1 cellular context compared by ENCODE assay signal in the genomic region with DNA sequence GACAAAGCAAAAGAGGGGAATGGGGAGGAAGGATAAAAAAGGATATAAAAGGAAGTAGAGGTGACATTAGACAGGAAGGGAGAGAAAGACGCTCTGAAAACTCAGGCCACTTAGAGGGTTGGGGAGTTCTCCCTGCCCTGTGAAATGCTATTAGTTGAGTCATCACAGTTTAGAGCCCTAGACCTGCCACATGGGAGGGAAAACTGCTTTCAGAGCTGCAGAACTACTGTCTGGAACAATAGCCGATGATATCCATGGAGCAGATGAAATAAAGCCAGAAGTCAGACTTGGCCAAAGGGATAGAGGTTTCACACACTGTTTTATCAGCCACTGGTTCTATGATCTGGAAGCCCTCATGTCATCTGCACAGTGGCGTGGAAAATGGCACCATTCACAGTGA.
TF ChIP-seq lines count a peak whose summit lies in the region.

No MANE protein-coding gene starts in this region.

TF ChIP-seq in SK-N-SH treated with all-trans-retinoic acid at 6 μM for 48 hours, 23 proteins besides CTCF, POLR2A, EP300 and RAD21:
- TF ChIP-seq SNAI2 (CRISPR knock-in tag; IDR thresholded peaks at IDR 0.05) = 0 out of 2 replicates have a peak, but pooled peaks have one; percentile 40
- TF ChIP-seq RARB (CRISPR knock-in tag; IDR thresholded peaks at IDR 0.05) = no peak
- TF ChIP-seq TCF4 (CRISPR knock-in tag; IDR thresholded peaks at IDR 0.05; ENCODE audit: borderline replicate concordance) = no peak
- peak; percentile 51; the same call in 1 of the 2 replicates for TF ChIP-seq ISL1 (CRISPR knock-in tag; IDR thresholded peaks at IDR 0.05)
